9 cellular contexts compared by ENCODE assay signal in the genomic region with DNA sequence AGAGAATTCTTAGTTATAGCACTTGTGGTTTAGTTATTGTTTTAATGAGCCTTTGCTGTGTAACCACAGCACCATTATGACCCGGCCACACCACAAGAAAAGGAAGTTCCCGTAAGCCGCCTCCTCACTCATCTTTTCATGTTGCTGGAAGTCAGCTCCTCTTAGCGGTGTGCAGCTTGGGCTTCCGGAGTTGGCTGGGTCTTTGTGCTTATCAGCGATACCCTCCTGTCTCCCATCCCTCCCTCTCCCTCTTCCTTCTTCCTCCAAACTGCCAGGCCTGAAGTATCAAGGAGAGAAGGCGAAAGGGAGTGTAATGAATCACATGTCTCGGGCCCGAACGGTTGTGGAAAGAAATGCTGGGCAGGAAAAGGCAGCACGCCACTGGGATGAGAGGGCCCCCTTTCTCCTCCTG.
A peak's percentile ranks its signal among the peaks of the same experiment; 100 is the strongest.
DNase-seq lines count a peak whose midpoint lies in the region; ATAC-seq and TF ChIP-seq lines count a peak whose summit lies in the region.
"Had no signal": no experiment of that assay in that cellular context is flagged by ENCODE, and none has a peak within 500 bp of the region (broad histone marks: within the 10 kb centered on the region; RNA-seq: fewer than 3 reads in every experiment).

No MANE protein-coding gene starts in this region.

- WGBS in thyroid gland, 2 donors, result 56 to 63% methylated on average over 11 of the region's 11 CpGs

- H3K4me3 ChIP-seq in epithelial cell of esophagus (ENCODE audit: low read length) (no peak overlapping the region), thyroid gland (replicated peaks in 1 of 3) (no peak overlapping the region)

- no peaks in the 10 kb centered on the region for H3K4me1 ChIP-seq in thyroid gland

- DNase-seq in NK-92 treated with Interleukin-12 subunit alpha and Interleukin-12 subunit beta, amount 100 ng/mL, for 24 hours (lab: John Stamatoyannopoulos, UW), result peak; percentile 77
- no peak for DNase-seq in NK-92 (lab: John Stamatoyannopoulos, UW; ENCODE audit: unreplicated experiment)
- DNase-seq in UCSD-AML1 (lab: John Stamatoyannopoulos, UW; ENCODE audit: unreplicated experiment), result peak; percentile 85
- peak; percentile 15 for DNase-seq in epithelial cell of esophagus (ENCODE audit: low read depth)
- peak; percentile 35 for DNase-seq in stimulated activated naive CD4-positive, alpha-beta T cell treated with Interleukin-2 at 50 U/mL for 16 hours (lab: John Stamatoyannopoulos, UW)
- no peak for DNase-seq in thyroid gland
- no peak for DNase-seq in NCI-H524 (lab: John Stamatoyannopoulos, UW)

- H3K27me3 ChIP-seq in thyroid gland, result no peaks in the 10 kb centered on the region

- TF ChIP-seq CTCF in epithelial cell of esophagus (IDR thresholded peaks at IDR 0.05; ENCODE audit: insufficient read depth, low read depth, low read length, missing control alignments) (no peak), thyroid gland (IDR thresholded peaks at IDR 0.05) (no peak)

- H3K9me3 ChIP-seq in thyroid gland, result no peaks in the 10 kb centered on the region

- H3K27ac ChIP-seq in thyroid gland, result no peak overlapping the region
- H3K27ac ChIP-seq: 22Rv1 had no signal

- intact Hi-C loops in thyroid gland (cut with DNase I), result no loop called here

- TF ChIP-seq POLR2A in thyroid gland (IDR thresholded peaks at IDR 0.05), result no peak

- peak; percentile 80 for ATAC-seq in HG03064 (IDR thresholded peaks at IDR 0.05; ENCODE audit: low read depth, unreplicated experiment)

- H3K36me3 ChIP-seq in thyroid gland, result no peaks in the 10 kb centered on the region

Comparison
In these comparisons a context has a peak if more than half of its experiments do, and no peak if none do; other contexts are left out.
1. DNase-seq: peak in NK-92 treated with Interleukin-12 subunit alpha and Interleukin-12 subunit beta, amount 100 ng/mL, for 24 hours (single experiment), UCSD-AML1 (single experiment), epithelial cell of esophagus (single experiment) and stimulated activated naive CD4-positive, alpha-beta T cell treated with Interleukin-2 at 50 U/mL for 16 hours (single experiment); none in NK-92 (single experiment), thyroid gland (0 of 2) and NCI-H524 (0 of 2).